In genomic region chr11:60905047-60905446, GRCh38 we compare ENCODE assay signal across 8 cellular contexts. TPM values are rescaled to one million over a fixed set of nuclear protein-coding genes. Genes with fewer than 3 reads are reported as not detected.
DNase-seq lines count a peak whose midpoint lies in the region; ATAC-seq and TF ChIP-seq lines count a peak whose summit lies in the region.

No MANE protein-coding gene starts in this region.

- no peaks in the 10 kb centered on the region for H3K9me3 ChIP-seq in SK-N-SH

- TF ChIP-seq CTCF in SK-N-SH (IDR thresholded peaks at IDR 0.05) (no peak), foreskin fibroblast (IDR thresholded peaks at IDR 0.05; ENCODE audit: low read depth, low read length) (no peak)

- DNase-seq in SK-N-SH, result peak; percentile 39
- DNase-seq in T-cell, result no peak
- DNase-seq in foreskin fibroblast, result no peak
- DNase-seq in stimulated activated naive CD8-positive, alpha-beta T cell treated with anti-CD3 and anti-CD28 coated beads, Interleukin-15, amount 100 ng/mL, for 72 hours, result no peak
- no peak for DNase-seq in NCI-H2029 (lab: John Stamatoyannopoulos, UW)
- no peak for DNase-seq in caudate nucleus (lab: John Stamatoyannopoulos, UW)

- peak overlapping the region; percentile 92 for H3K4me2 ChIP-seq in SK-N-SH

- H3K36me3 Mint-ChIP-seq in T-cell, result peaks cover 22% of the 10 kb centered on the region

- no peaks in the 10 kb centered on the region for H3K9me2 ChIP-seq in SK-N-SH

- H3K79me2 ChIP-seq in SK-N-SH (ENCODE audit: insufficient read depth), result peaks cover 43% of the 10 kb centered on the region

- H4K20me1 ChIP-seq in SK-N-SH (ENCODE audit: insufficient read depth), result peaks cover 23% of the 10 kb centered on the region

- H3K9me3 Mint-ChIP-seq in T-cell, result no peaks in the 10 kb centered on the region
- peaks cover 13% of the 10 kb centered on the region in 2 donors for H3K9me3 Mint-ChIP-seq in stimulated activated naive CD8-positive, alpha-beta T cell treated with anti-CD3 and anti-CD28 coated beads, Interleukin-15, amount 100 ng/mL, for 72 hours

- peaks cover 0 to 17% of the 10 kb centered on the region in 2 experiments; a peak in 2 of 4 replicates for H3K4me1 ChIP-seq in SK-N-SH (ENCODE audit: control insufficient read depth in 1 of 2, insufficient read depth in 2 of 2, low read depth in 1 of 2, low read length in 1 of 2)

- no peak for TF ChIP-seq RAD21 in SK-N-SH (IDR thresholded peaks at IDR 0.05; ENCODE audit: low read length)

- no peaks in the 10 kb centered on the region for H3K27me3 ChIP-seq in SK-N-SH (ENCODE audit: insufficient read depth)

- no peak for TF ChIP-seq EP300 in SK-N-SH (IDR thresholded peaks at IDR 0.05; ENCODE audit: borderline replicate concordance in 1 of 2, low read depth in 1 of 2, low read length in 1 of 2)

- H3K27ac Mint-ChIP-seq in T-cell, result peak overlapping the region; percentile 72 to 76
- H3K27ac Mint-ChIP-seq in stimulated activated naive CD8-positive, alpha-beta T cell treated with anti-CD3 and anti-CD28 coated beads, Interleukin-15, amount 100 ng/mL, for 72 hours, result peak overlapping the region; percentile 95 to 98

- ATAC-seq in SK-N-SH treated with all-trans-retinoic acid at 6 μM for 48 hours (no peak), T-cell (replicated peaks in 1 of 4) (no peak), HG02623 (IDR thresholded peaks at IDR 0.05; ENCODE audit: unreplicated experiment) (no peak)
- no peak for ATAC-seq in stimulated activated naive CD8-positive, alpha-beta T cell treated with anti-CD3 and anti-CD28 coated beads, Interleukin-15, amount 100 ng/mL, for 72 hours

- H3K36me3 ChIP-seq in SK-N-SH (replicated peaks in 1 of 2; ENCODE audit: control insufficient read depth in 1 of 2, insufficient read depth in 2 of 2, low read length in 1 of 2), result peaks cover 18 to 39% of the 10 kb centered on the region in 2 experiments

- H3K4me1 Mint-ChIP-seq in T-cell, result peaks cover 42 to 49% (median 45%) of the 10 kb centered on the region in 3 donors
- peaks cover 52% of the 10 kb centered on the region for H3K4me1 Mint-ChIP-seq in stimulated activated naive CD8-positive, alpha-beta T cell treated with anti-CD3 and anti-CD28 coated beads, Interleukin-15, amount 100 ng/mL, for 72 hours

- peak overlapping the region; percentile 89 for H3K9ac ChIP-seq in SK-N-SH

- H2AFZ ChIP-seq in SK-N-SH (ENCODE audit: low read depth), result no peak overlapping the region

- H3K27ac ChIP-seq in SK-N-SH (ENCODE audit: low read depth in 2 of 2, low read length in 1 of 2) (peak overlapping the region; percentile 83 to 90; a peak in 3 of 4 replicates), caudate nucleus (ENCODE audit: low read depth, low read length) (no peak overlapping the region)

- H3K27me3 Mint-ChIP-seq in T-cell, result no peaks in the 10 kb centered on the region
- H3K27me3 Mint-ChIP-seq in stimulated activated naive CD8-positive, alpha-beta T cell treated with anti-CD3 and anti-CD28 coated beads, Interleukin-15, amount 100 ng/mL, for 72 hours, result no peaks in the 10 kb centered on the region

- peak overlapping the region; percentile 92 to 99 for H3K4me3 ChIP-seq in SK-N-SH (ENCODE audit: low read depth in 2 of 2, low read length in 1 of 2)
- H3K4me3 ChIP-seq in foreskin fibroblast (ENCODE audit: low read depth in 1 of 2, low read length in 2 of 2), result peak overlapping the region; percentile 83 to 91

- POLR2A ChIA-PET in SK-N-SH (lab: Yijun Ruan, JAX), result interaction anchor here (1.1 to 2.2 kb wide), 2 partner anchors 9 to 257 kb away, joined by 3 to 8 read pairs; partner anchors contain the start of genes TMEM109 and VPS37C
- POLR2A ChIA-PET in T-cell (lab: Charles Lee), result interaction anchor here in 1 of 2 donors (1.0 kb wide), 1 partner anchor 14 kb away, joined by 4 read pairs; no protein-coding TSS in a partner anchor

- peak overlapping the region; percentile 82 to 87 (median 86) for H3K4me3 Mint-ChIP-seq in T-cell
- peak overlapping the region; percentile 94 for H3K4me3 Mint-ChIP-seq in stimulated activated naive CD8-positive, alpha-beta T cell treated with anti-CD3 and anti-CD28 coated beads, Interleukin-15, amount 100 ng/mL, for 72 hours

- CTCF ChIA-PET in SK-N-SH (lab: Yijun Ruan, JAX) (interaction anchor here (0.6 to 21.9 kb wide), 5 partner anchors 10 to 541 kb away, joined by 3 to 550 read pairs (median 5); partner anchors contain the start of gene CCDC86), T-cell (lab: Charles Lee) (interaction anchor here in 1 of 2 donors (0.7 to 2.0 kb wide), 3 partner anchors 9 to 11 kb away, joined by 4 to 11 read pairs (median 4); partner anchors contain the start of gene TMEM109)

- 42% methylated on average over 6 of the region's 6 CpGs for WGBS in SK-N-SH (ENCODE audit: low lambda C conversion rate)

- H3F3A ChIP-seq in SK-N-SH (replicated peaks; ENCODE audit: insufficient read depth), result peaks cover 5% of the 10 kb centered on the region

TF ChIP-seq in SK-N-SH, 30 proteins besides CTCF, POLR2A, EP300 and RAD21:
- TF ChIP-seq EZH2phosphoT487 (IDR thresholded peaks at IDR 0.05; ENCODE audit: borderline replicate concordance, low read depth) (no peak), YY1 (IDR thresholded peaks at IDR 0.05; ENCODE audit: low read depth) (no peak)
- TF ChIP-seq, protein P1, sequence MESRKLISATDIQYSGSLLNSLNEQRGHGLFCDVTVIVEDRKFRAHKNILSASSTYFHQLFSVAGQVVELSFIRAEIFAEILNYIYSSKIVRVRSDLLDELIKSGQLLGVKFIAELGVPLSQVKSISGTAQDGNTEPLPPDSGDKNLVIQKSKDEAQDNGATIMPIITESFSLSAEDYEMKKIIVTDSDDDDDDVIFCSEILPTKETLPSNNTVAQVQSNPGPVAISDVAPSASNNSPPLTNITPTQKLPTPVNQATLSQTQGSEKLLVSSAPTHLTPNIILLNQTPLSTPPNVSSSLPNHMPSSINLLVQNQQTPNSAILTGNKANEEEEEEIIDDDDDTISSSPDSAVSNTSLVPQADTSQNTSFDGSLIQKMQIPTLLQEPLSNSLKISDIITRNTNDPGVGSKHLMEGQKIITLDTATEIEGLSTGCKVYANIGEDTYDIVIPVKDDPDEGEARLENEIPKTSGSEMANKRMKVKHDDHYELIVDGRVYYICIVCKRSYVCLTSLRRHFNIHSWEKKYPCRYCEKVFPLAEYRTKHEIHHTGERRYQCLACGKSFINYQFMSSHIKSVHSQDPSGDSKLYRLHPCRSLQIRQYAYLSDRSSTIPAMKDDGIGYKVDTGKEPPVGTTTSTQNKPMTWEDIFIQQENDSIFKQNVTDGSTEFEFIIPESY (IDR thresholded peaks at IDR 0.05; ENCODE audit: borderline replicate concordance, low read depth), result no peak

TF ChIP-seq in SK-N-SH treated with all-trans-retinoic acid at 6 μM for 48 hours, 23 proteins besides CTCF, POLR2A, EP300 and RAD21:
- no peak for TF ChIP-seq ZNF565 (CRISPR knock-in tag; conservative IDR thresholded peaks at IDR 0.05; ENCODE audit: low read depth)
- no peak for TF ChIP-seq SNAI2 (CRISPR knock-in tag; IDR thresholded peaks at IDR 0.05)

RNA-seq across cellular contexts. Expression of gene PRPF19, which starts 1.3 kb away (rescaled TPM):
- 44.0 and 58.9 TPM in 2 replicates for polyA plus RNA-seq in SK-N-SH (2012; rRNA removed)
- polyA plus RNA-seq in SK-N-SH (2012; cell fraction: cytosol; rRNA removed), result 36.1 and 49.0 TPM in 2 replicates
- polyA plus RNA-seq in SK-N-SH (2012; cell fraction: nucleus; rRNA removed), result 55.2 and 72.4 TPM in 2 replicates
- 100 to 1,000 TPM in 2 of 5 donors, 10 to 100 TPM in 3; 81.7 to 106 (median 96.9) TPM for total RNA-seq in T-cell

RNA-seq across cellular contexts. Expression of gene TMEM109, which starts 8.9 kb away (rescaled TPM):
- 38.0 and 52.7 TPM in 2 replicates for polyA plus RNA-seq in SK-N-SH (2012; rRNA removed)
- polyA plus RNA-seq in SK-N-SH (2012; cell fraction: cytosol; rRNA removed), result 33.3 and 44.2 TPM in 2 replicates
- polyA plus RNA-seq in SK-N-SH (2012; cell fraction: nucleus; rRNA removed), result 23.4 and 25.2 TPM in 2 replicates
- 10 to 100 TPM; 55.6 to 82.1 (median 71.8) TPM for total RNA-seq in T-cell

RNA-seq across cellular contexts. Expression of gene TMEM132A, which starts 19.2 kb away (rescaled TPM):
- 62.2 and 66.9 TPM in 2 replicates for polyA plus RNA-seq in SK-N-SH (2012; rRNA removed)
- 30.0 and 50.0 TPM in 2 replicates for polyA plus RNA-seq in SK-N-SH (2012; cell fraction: cytosol; rRNA removed)
- polyA plus RNA-seq in SK-N-SH (2012; cell fraction: nucleus; rRNA removed), result 225 and 315 TPM in 2 replicates
- 1 to 10 TPM in 2 of 5 donors, under 1 TPM in 1, not detected in 2; 0.23 to 1.6 (median 1.2) TPM for total RNA-seq in T-cell

RNA-seq across cellular contexts. Expression of gene ZP1, which starts 37.7 kb away (rescaled TPM):
- not detected in 2 replicates for polyA plus RNA-seq in SK-N-SH (2012; rRNA removed)
- 0.01 TPM in 1 of 2 replicates, not detected in the other for polyA plus RNA-seq in SK-N-SH (2012; cell fraction: cytosol; rRNA removed)
- 0.37 and 0.79 TPM in 2 replicates for polyA plus RNA-seq in SK-N-SH (2012; cell fraction: nucleus; rRNA removed)
- 1 to 10 TPM in 1 of 5 donors, under 1 TPM in 1, not detected in 3; 0.20 to 1.0 TPM for total RNA-seq in T-cell

RNA-seq across cellular contexts. Expression of gene SLC15A3, which starts 46.9 kb away (rescaled TPM):
- 0.13 TPM in 1 of 2 replicates, not detected in the other for polyA plus RNA-seq in SK-N-SH (2012; rRNA removed)
- 0.03 TPM in 1 of 2 replicates, not detected in the other for polyA plus RNA-seq in SK-N-SH (2012; cell fraction: cytosol; rRNA removed)
- polyA plus RNA-seq in SK-N-SH (2012; cell fraction: nucleus; rRNA removed), result 0.17 and 0.39 TPM in 2 replicates
- 10 to 100 TPM in 1 of 5 donors, 1 to 10 TPM in 4; 5.4 to 12.2 (median 6.7) TPM for total RNA-seq in T-cell
